Comparison of ENCODE assay signal across 16 cellular contexts in the genomic region with DNA sequence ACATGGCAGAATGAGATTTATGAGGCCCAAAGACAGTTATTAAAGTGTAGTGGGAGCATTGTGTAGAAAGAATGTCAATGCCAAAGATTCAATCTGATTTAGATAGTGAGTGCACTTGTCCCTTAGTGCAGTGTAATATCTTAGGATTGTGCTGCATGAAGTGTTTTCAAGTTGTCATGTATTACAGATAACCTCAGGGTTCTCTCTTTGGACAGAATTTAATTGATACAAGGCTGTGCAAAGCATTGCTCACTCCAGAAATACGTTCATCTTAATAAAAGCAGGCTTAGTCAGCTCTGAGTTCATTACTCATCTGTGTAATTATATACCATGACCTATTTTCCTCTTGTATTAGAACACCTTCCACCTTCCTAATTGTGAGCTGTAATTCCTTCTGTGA. TPM values are rescaled to one million over a fixed set of nuclear protein-coding genes. Genes with fewer than 3 reads are reported as not detected.
DNase-seq lines count a peak whose midpoint lies in the region; ATAC-seq, FAIRE-seq and TF ChIP-seq lines count a peak whose summit lies in the region.
"Had no signal": no experiment of that assay in that cellular context is flagged by ENCODE, and none has a peak within 500 bp of the region (broad histone marks: within the 10 kb centered on the region; RNA-seq: fewer than 3 reads in every experiment).

No MANE protein-coding gene starts in this region.

- TF ChIP-seq CTCF in epithelial cell of esophagus (IDR thresholded peaks at IDR 0.05; ENCODE audit: insufficient read depth, low read depth, low read length, missing control alignments): no peak
- no peak for TF ChIP-seq CTCF in gastrocnemius medialis (IDR thresholded peaks at IDR 0.05 in 4 of 5, conservative IDR thresholded peaks at IDR 0.05 in 1 of 5)

- no peaks in the 10 kb centered on the region for H3K27me3 ChIP-seq in gastrocnemius medialis

- H3K36me3 ChIP-seq in gastrocnemius medialis: no peaks in the 10 kb centered on the region
- H3K36me3 ChIP-seq: prostate gland had no signal

- peak overlapping the region; percentile 18 for H3K27ac Mint-ChIP-seq in activated T-cell treated with anti-CD3 and anti-CD28 coated beads, Interleukin-2, amount 50 U/mL, for 24 hours
- H3K27ac Mint-ChIP-seq: dendritic cell treated with granulocyte-macrophage colony-stimulating factor and Interleukin-4, amounts not matched to agents 40 ng/mL and 50 ng/mL, for 4 days; GM23338; WTC11 had no signal

- H3K4me1 Mint-ChIP-seq in activated T-cell treated with anti-CD3 and anti-CD28 coated beads, Interleukin-2, amount 50 U/mL, for 24 hours (ENCODE audit: low read depth): peaks cover 36% of the 10 kb centered on the region

- no peaks in the 10 kb centered on the region for H3K9me3 ChIP-seq in gastrocnemius medialis
- H3K9me3 ChIP-seq: prostate gland had no signal

- DNase-seq in activated T-cell treated with anti-CD3 and anti-CD28 coated beads, Interleukin-2, amount 50 U/mL, for 24 hours: no peak
- no peak for DNase-seq in activated T-cell treated with anti-CD3 and anti-CD28 coated beads, Interleukin-2, amount 50 U/mL, for 48 hours
- DNase-seq in NCI-H226 (peak; percentile 80), epithelial cell of esophagus (ENCODE audit: low read depth) (peak; percentile 90), gastrocnemius medialis (no peak), H54 (ENCODE audit: insufficient read length, low spot score) (no peak), NCI-H446 (lab: John Stamatoyannopoulos, UW) (no peak)
- DNase-seq: activated effector memory CD4-positive, alpha-beta T cell treated with anti-CD3 and anti-CD28 coated beads, Interleukin-2, amount 50 U/mL, for 16 hours; midbrain; NCI-H2081 treated with DMSO at 0.1 percent for 48 hours had no signal

- H3K4me3 ChIP-seq in epithelial cell of esophagus (ENCODE audit: low read length) (no peak overlapping the region), gastrocnemius medialis (no peak overlapping the region)
- H3K4me3 ChIP-seq: GM23338, prostate gland had no signal

- TF ChIP-seq POLR2A in gastrocnemius medialis (IDR thresholded peaks at IDR 0.05): no peak
- TF ChIP-seq POLR2A in H54 (IDR thresholded peaks at IDR 0.05; ENCODE audit: low read depth, low read length): no peak

- in situ Hi-C loops in gastrocnemius medialis (cut with MboI; ENCODE audit: low sequenced_read_pairs in 4 of 4): no loop called here

- no peak for FAIRE-seq in H54 (lab: Jason Lieb, UNC)

- intact Hi-C loops in gastrocnemius medialis (cut with DNase I; ENCODE audit: low total_unique reads): no loop called here

- H3K27ac ChIP-seq in gastrocnemius medialis: peak overlapping the region in 3 of 4 donors; percentile 26 to 34 (median 30)
- H3K27ac ChIP-seq: prostate gland had no signal

- ATAC-seq in gastrocnemius medialis (peak; percentile 91 to 97), GM21515 (IDR thresholded peaks at IDR 0.05; ENCODE audit: unreplicated experiment) (no peak)
- ATAC-seq: GM23338, WTC11 had no signal

- H3K36me3 Mint-ChIP-seq in activated T-cell treated with anti-CD3 and anti-CD28 coated beads, Interleukin-2, amount 50 U/mL, for 24 hours (ENCODE audit: low read depth): peaks cover 17% of the 10 kb centered on the region

- H3K9me3 Mint-ChIP-seq in activated T-cell treated with anti-CD3 and anti-CD28 coated beads, Interleukin-2, amount 50 U/mL, for 24 hours: peaks cover 15% of the 10 kb centered on the region

- no peak overlapping the region for H3K4me3 Mint-ChIP-seq in activated T-cell treated with anti-CD3 and anti-CD28 coated beads, Interleukin-2, amount 50 U/mL, for 24 hours
- H3K4me3 Mint-ChIP-seq: dendritic cell treated with granulocyte-macrophage colony-stimulating factor and Interleukin-4, amounts not matched to agents 40 ng/mL and 50 ng/mL, for 4 days; GM23338; WTC11 had no signal

- no peaks in the 10 kb centered on the region for H3K27me3 Mint-ChIP-seq in activated T-cell treated with anti-CD3 and anti-CD28 coated beads, Interleukin-2, amount 50 U/mL, for 24 hours
- H3K27me3 Mint-ChIP-seq: dendritic cell treated with granulocyte-macrophage colony-stimulating factor and Interleukin-4, amounts not matched to agents 40 ng/mL and 50 ng/mL, for 4 days had no signal

- peaks cover 0 to 15% of the 10 kb centered on the region in 2 donors for H3K4me1 ChIP-seq in gastrocnemius medialis
- H3K4me1 ChIP-seq: prostate gland had no signal

RNA-seq across cellular contexts. Expression of a gene that starts 16.0 kb away (rescaled TPM):
- under 1 TPM in 1 of 4 donors, not detected in 3; 0.56 TPM for total RNA-seq in gastrocnemius medialis
- total RNA-seq: GM23338, temporal lobe had no signal

RNA-seq across cellular contexts. Expression of a gene that starts 59.3 kb away (rescaled TPM):
- 1 to 10 TPM; 3.3 to 5.2 (median 3.8) TPM for total RNA-seq in gastrocnemius medialis
- total RNA-seq: GM23338, WTC11 had no signal

Comparison
In these comparisons a context has a peak if more than half of its experiments do, and no peak if none do; other contexts are left out.
1. DNase-seq: peak in NCI-H226 (single experiment) and epithelial cell of esophagus (single experiment); none in activated T-cell treated with anti-CD3 and anti-CD28 coated beads, Interleukin-2, amount 50 U/mL, for 24 hours (single experiment), activated T-cell treated with anti-CD3 and anti-CD28 coated beads, Interleukin-2, amount 50 U/mL, for 48 hours (0 of 2), gastrocnemius medialis (0 of 2), H54 (single experiment) and NCI-H446 (0 of 2).